ENCODE assay signal across 1 cellular context in the genomic region with DNA sequence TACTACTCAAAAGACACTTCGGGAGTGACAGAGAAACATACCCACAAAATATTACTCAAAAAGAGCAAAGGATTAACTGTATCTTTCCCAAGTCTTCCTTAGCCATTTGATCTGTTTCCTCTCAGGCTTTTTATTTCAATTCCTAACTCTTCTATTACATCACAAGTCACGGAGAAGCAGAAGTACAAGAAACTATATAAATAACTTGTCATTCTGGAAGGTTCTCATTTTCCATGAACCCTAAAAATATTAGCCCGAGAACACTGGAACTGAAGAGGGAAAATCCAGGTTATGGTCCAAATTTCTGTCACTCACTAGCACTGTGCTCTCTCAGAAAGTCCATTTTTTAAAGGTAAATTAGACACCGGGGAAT.
TF ChIP-seq lines count a peak whose summit lies in the region.

No MANE protein-coding gene starts in this region.

TF ChIP-seq in endothelial cell of umbilical vein, 7 proteins besides CTCF, POLR2A, EP300 and RAD21 (continued from another document):
- TF ChIP-seq POLR2AphosphoS5 (IDR thresholded peaks at IDR 0.05; ENCODE audit: insufficient read depth, low read depth, low read length), result no peak
- no peak for TF ChIP-seq JUN (IDR thresholded peaks at IDR 0.05; ENCODE audit: borderline replicate concordance, insufficient read depth, insufficient read length, low read depth)
- no peak for TF ChIP-seq EZH2 (IDR thresholded peaks at IDR 0.05; ENCODE audit: borderline replicate concordance, low read depth, low read length, severe bottlenecking)
- no peak for TF ChIP-seq GATA2 (IDR thresholded peaks at IDR 0.05; ENCODE audit: insufficient read depth, insufficient read length, low read depth, low read length)
- TF ChIP-seq MYC (IDR thresholded peaks at IDR 0.05; ENCODE audit: low read depth, low read length), result no peak
